Comparison of ENCODE assay signal across 23 cellular contexts in genomic region chr16:70157477-70158260, GRCh38. TPM values are rescaled to one million over a fixed set of nuclear protein-coding genes. Genes with fewer than 3 reads are reported as not detected.
DNase-seq lines count a peak whose midpoint lies in the region; ATAC-seq and TF ChIP-seq lines count a peak whose summit lies in the region.
"Had no signal": no experiment of that assay in that cellular context is flagged by ENCODE, and none has a peak within 500 bp of the region (broad histone marks: within the 10 kb centered on the region; RNA-seq: fewer than 3 reads in every experiment).

No MANE protein-coding gene starts in this region.

- H3K9me3 Mint-ChIP-seq in activated T-cell treated with anti-CD3 and anti-CD28 coated beads, Interleukin-2, amount 50 U/mL, for 24 hours: no peaks in the 10 kb centered on the region
- H3K9me3 Mint-ChIP-seq: naive thymus-derived CD8-positive, alpha-beta T cell had no signal

- H3K27me3 Mint-ChIP-seq in activated T-cell treated with anti-CD3 and anti-CD28 coated beads, Interleukin-2, amount 50 U/mL, for 24 hours: no peaks in the 10 kb centered on the region
- H3K27me3 Mint-ChIP-seq: naive thymus-derived CD8-positive, alpha-beta T cell had no signal

- H3K4me3 ChIP-seq in testis (no peak overlapping the region), upper lobe of right lung (no peak overlapping the region), foreskin fibroblast (ENCODE audit: low read depth in 1 of 2, low read length in 2 of 2) (no peak overlapping the region)
- H3K4me3 ChIP-seq: A549, adrenal gland, gastroesophageal sphincter, Peyer's patch, psoas muscle, skin epidermis, stomach, upper lobe of left lung had no signal

- no peaks in the 10 kb centered on the region for H3K4me1 Mint-ChIP-seq in activated T-cell treated with anti-CD3 and anti-CD28 coated beads, Interleukin-2, amount 50 U/mL, for 24 hours (ENCODE audit: low read depth)

- H3K9me3 ChIP-seq in testis: no peaks in the 10 kb centered on the region
- no peaks in the 10 kb centered on the region for H3K9me3 ChIP-seq in upper lobe of right lung
- H3K9me3 ChIP-seq: A549, adrenal gland, gastroesophageal sphincter, Peyer's patch, psoas muscle, stomach, upper lobe of left lung had no signal

- H3K36me3 ChIP-seq in testis (ENCODE audit: low read depth, missing control alignments) (no peaks in the 10 kb centered on the region), upper lobe of right lung (peaks cover 100% of the 10 kb centered on the region)

- no peak for DNase-seq in activated T-cell treated with anti-CD3 and anti-CD28 coated beads, Interleukin-2, amount 50 U/mL, for 24 hours
- no peak for DNase-seq in activated T-cell treated with anti-CD3 and anti-CD28 coated beads, Interleukin-2, amount 50 U/mL, for 1 hour
- DNase-seq in HuH-7.5 (ENCODE audit: low spot score): peak; percentile 76
- peak; percentile 33 for DNase-seq in left lobe of liver (ENCODE audit: low spot score)
- peak; percentile 11 for DNase-seq in testis
- no peak for DNase-seq in GM19240 (ENCODE audit: insufficient read length, low spot score)
- no peak for DNase-seq in upper lobe of right lung
- DNase-seq in foreskin fibroblast: no peak
- DNase-seq: activated effector memory CD4-positive, alpha-beta T cell treated with anti-CD3 and anti-CD28 coated beads, Interleukin-2, amount 50 U/mL, for 16 hours; dermis blood vessel endothelial cell; kidney glomerular epithelial cell; mesenchymal stem cell; naive thymus-derived CD8-positive, alpha-beta T cell; NCI-H510A treated with DMSO at 0.1 percent for 48 hours; NK-92 treated with Interleukin-12 subunit alpha and Interleukin-12 subunit beta, amount 100 ng/mL, for 24 hours; psoas muscle; stomach had no signal

- H3K27me3 ChIP-seq in testis: no peaks in the 10 kb centered on the region
- no peaks in the 10 kb centered on the region for H3K27me3 ChIP-seq in upper lobe of right lung
- H3K27me3 ChIP-seq: adrenal gland, gastroesophageal sphincter, Peyer's patch, stomach, upper lobe of left lung had no signal

- H3K27ac ChIP-seq in testis (no peak overlapping the region), upper lobe of right lung (no peak overlapping the region)
- H3K27ac ChIP-seq: A549, adrenal gland, gastroesophageal sphincter, Peyer's patch, psoas muscle, skin epidermis, stomach, upper lobe of left lung had no signal

- no peak overlapping the region for H3K4me3 Mint-ChIP-seq in activated T-cell treated with anti-CD3 and anti-CD28 coated beads, Interleukin-2, amount 50 U/mL, for 24 hours
- H3K4me3 Mint-ChIP-seq: naive thymus-derived CD8-positive, alpha-beta T cell had no signal

- peaks cover 28% of the 10 kb centered on the region for H3K36me3 Mint-ChIP-seq in activated T-cell treated with anti-CD3 and anti-CD28 coated beads, Interleukin-2, amount 50 U/mL, for 24 hours (ENCODE audit: low read depth)

- TF ChIP-seq POLR2A in testis (IDR thresholded peaks at IDR 0.05): no peak

- intact Hi-C loops in testis (cut with DNase I; ENCODE audit: low total_unique reads) (no loop called here), upper lobe of right lung (cut with DNase I) (no loop called here)

- ATAC-seq in left lobe of liver (peak; percentile 52), upper lobe of right lung (no peak)
- ATAC-seq: gastroesophageal sphincter; naive thymus-derived CD8-positive, alpha-beta T cell; psoas muscle had no signal

- H3K4me1 ChIP-seq in testis: no peaks in the 10 kb centered on the region
- no peaks in the 10 kb centered on the region for H3K4me1 ChIP-seq in upper lobe of right lung
- H3K4me1 ChIP-seq: adrenal gland, gastroesophageal sphincter, Peyer's patch, upper lobe of left lung had no signal

- H3K27ac Mint-ChIP-seq in activated T-cell treated with anti-CD3 and anti-CD28 coated beads, Interleukin-2, amount 50 U/mL, for 24 hours: peak overlapping the region; percentile 20

- WGBS in testis, 2 donors: 88 to 90% methylated on average over 8 of the region's 8 CpGs

- TF ChIP-seq CTCF in testis (IDR thresholded peaks at IDR 0.05) (no peak), upper lobe of right lung (IDR thresholded peaks at IDR 0.05) (no peak), foreskin fibroblast (IDR thresholded peaks at IDR 0.05; ENCODE audit: low read depth, low read length) (no peak)

RNA-seq across cellular contexts. Expression of gene CLEC18C, which starts 15.9 kb away (rescaled TPM):
- 0.40 TPM for total RNA-seq in left lobe of liver
- 10 to 100 TPM in 1 of 2 donors, 1 to 10 TPM in 1; 7.9 to 31.9 TPM for total RNA-seq in testis
- polyA plus RNA-seq in testis (ENCODE audit: insufficient read depth, low read depth, low replicate concordance): 3.1 TPM
- total RNA-seq in upper lobe of right lung: not detected
- total RNA-seq: dermis blood vessel endothelial cell, gastroesophageal sphincter had no signal
- polyA plus RNA-seq: naive thymus-derived CD8-positive, alpha-beta T cell had no signal

RNA-seq across cellular contexts. Expression of gene PDPR, which starts 43.5 kb away (rescaled TPM):
- total RNA-seq in left lobe of liver (7.8 TPM), testis (10 to 100 TPM; 53.6 to 56.0 TPM), upper lobe of right lung (20.3 TPM)
- polyA plus RNA-seq in testis (ENCODE audit: insufficient read depth, low read depth, low replicate concordance): 28.6 TPM

Comparison
In these comparisons a context has a peak if more than half of its experiments do, and no peak if none do; other contexts are left out.
1. DNase-seq: peak in HuH-7.5 (single experiment), left lobe of liver (single experiment) and testis (single experiment); none in activated T-cell treated with anti-CD3 and anti-CD28 coated beads, Interleukin-2, amount 50 U/mL, for 24 hours (single experiment), activated T-cell treated with anti-CD3 and anti-CD28 coated beads, Interleukin-2, amount 50 U/mL, for 1 hour (single experiment), GM19240 (single experiment), upper lobe of right lung (single experiment) and foreskin fibroblast (0 of 2).